ENCODE assay signal across 8 cellular contexts in the genomic region with DNA sequence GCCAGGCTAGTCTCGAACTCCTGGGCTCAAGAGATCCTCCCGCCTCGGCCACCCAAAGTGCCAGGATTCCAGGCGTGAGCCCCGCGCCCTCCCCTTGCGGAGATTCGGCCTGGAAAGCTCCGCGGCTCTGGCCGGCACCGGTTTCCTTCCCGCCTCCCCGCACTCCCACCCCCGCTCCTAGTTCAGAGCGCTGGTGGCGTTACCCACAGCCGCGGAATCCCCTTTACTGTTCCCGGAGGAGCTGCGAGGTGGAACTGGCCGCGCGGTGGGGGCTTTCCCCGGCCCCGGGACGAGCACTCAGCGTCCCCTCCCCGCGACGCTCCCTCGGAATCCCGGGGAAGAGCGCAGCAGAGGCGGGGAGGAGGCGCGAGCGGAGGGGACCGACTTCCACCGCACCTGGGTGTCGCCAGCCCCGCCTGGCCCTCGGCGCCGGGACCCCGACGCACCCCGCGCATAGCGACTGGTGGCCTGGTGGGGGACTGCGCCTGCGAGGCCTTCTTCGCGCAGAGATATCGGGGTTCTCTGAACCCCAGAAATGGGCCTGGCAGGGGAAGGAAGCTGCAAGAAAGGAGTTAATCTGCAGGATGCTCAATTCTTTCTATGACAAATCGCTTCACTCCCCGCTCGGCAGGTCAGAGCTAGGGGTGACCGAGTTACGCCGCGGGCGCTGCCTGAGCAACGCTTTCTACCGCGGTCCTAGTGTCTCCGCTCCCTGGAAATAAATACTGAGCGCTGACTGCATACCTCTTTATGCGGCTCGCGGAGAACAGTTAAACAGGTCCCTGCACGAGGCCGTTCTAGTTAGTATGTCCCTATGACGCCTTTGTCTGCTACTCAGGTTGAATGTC. TPM values are rescaled to one million over a fixed set of nuclear protein-coding genes. Genes with fewer than 3 reads are reported as not detected.
DNase-seq lines count a peak whose midpoint lies in the region; ATAC-seq and TF ChIP-seq lines count a peak whose summit lies in the region.

No MANE protein-coding gene starts in this region.

- peak; percentile 58 for ATAC-seq in Right ventricle myocardium inferior
- ATAC-seq in heart right ventricle = peak; percentile 63 to 78 (median 72)

- H3K9me3 ChIP-seq in HUES48 (ENCODE audit: control insufficient read depth, insufficient read depth, low read length) (no peaks in the 10 kb centered on the region), heart right ventricle (no peaks in the 10 kb centered on the region), prostate gland (no peaks in the 10 kb centered on the region)

- H3K27ac ChIP-seq in HUES48 (ENCODE audit: low read depth, low read length) (no peak overlapping the region), heart right ventricle (peak overlapping the region; percentile 75 to 93 (median 90)), prostate gland (peak overlapping the region; percentile 39 to 54)

- peaks cover 20% of the 10 kb centered on the region for H3K27me3 Mint-ChIP-seq in activated naive CD4-positive, alpha-beta T cell treated with anti-CD3 and anti-CD28 coated beads, Interleukin-2, amount 50 U/mL, for 24 hours

- DNase-seq in Right ventricle myocardium inferior (ENCODE audit: missing footprints) (peak; percentile 66), cardiac septum (ENCODE audit: low spot score) (no peak), heart right ventricle (peak; percentile 35 to 43), prostate gland (ENCODE audit: low spot score) (peak; percentile 35), medulla oblongata (ENCODE audit: extremely low spot score) (no peak), ureter (ENCODE audit: low spot score) (no peak)

- H3K36me3 Mint-ChIP-seq in activated naive CD4-positive, alpha-beta T cell treated with anti-CD3 and anti-CD28 coated beads, Interleukin-2, amount 50 U/mL, for 24 hours = no peaks in the 10 kb centered on the region

- peak overlapping the region; percentile 73 for H3K4me3 ChIP-seq in HUES48 (ENCODE audit: low read depth, low read length)
- H3K4me3 ChIP-seq in heart right ventricle = peak overlapping the region; percentile 21 to 94 (median 68)
- H3K4me3 ChIP-seq in prostate gland = peak overlapping the region; percentile 35 to 46

- peaks cover 6% of the 10 kb centered on the region for H3K4me1 Mint-ChIP-seq in activated naive CD4-positive, alpha-beta T cell treated with anti-CD3 and anti-CD28 coated beads, Interleukin-2, amount 50 U/mL, for 24 hours

- H3K36me3 ChIP-seq in HUES48 (ENCODE audit: control insufficient read depth, insufficient read depth, low read length) (no peaks in the 10 kb centered on the region), heart right ventricle (no peaks in the 10 kb centered on the region), prostate gland (no peaks in the 10 kb centered on the region)

- peak overlapping the region; percentile 82 for H3K4me3 Mint-ChIP-seq in activated naive CD4-positive, alpha-beta T cell treated with anti-CD3 and anti-CD28 coated beads, Interleukin-2, amount 50 U/mL, for 24 hours

- H3K4me1 ChIP-seq in HUES48 (ENCODE audit: control insufficient read depth, insufficient read depth, low read length) = no peaks in the 10 kb centered on the region
- peaks cover 0 to 25% (median 6%) of the 10 kb centered on the region in 9 donors for H3K4me1 ChIP-seq in heart right ventricle
- H3K4me1 ChIP-seq in prostate gland (replicated peaks) = no peaks in the 10 kb centered on the region

- H3K9me3 Mint-ChIP-seq in activated naive CD4-positive, alpha-beta T cell treated with anti-CD3 and anti-CD28 coated beads, Interleukin-2, amount 50 U/mL, for 24 hours = no peaks in the 10 kb centered on the region

- intact Hi-C loops in Right ventricle myocardium inferior (cut with DNase I) = loop anchor here (2.0 kb wide), 1 partner anchor 18 kb away; no protein-coding TSS in a partner anchor
- intact Hi-C loops in cardiac septum (cut with DNase I) = no loop called here
- intact Hi-C loops in heart right ventricle (cut with DNase I) = no loop called here
- intact Hi-C loops in prostate gland (cut with DNase I) = no loop called here

- H3K27me3 ChIP-seq in HUES48 (ENCODE audit: control insufficient read depth, insufficient read depth, low read length) = peaks cover 30% of the 10 kb centered on the region
- H3K27me3 ChIP-seq in heart right ventricle = peaks cover 0 to 52% (median 0%) of the 10 kb centered on the region in 7 donors
- no peaks in the 10 kb centered on the region for H3K27me3 ChIP-seq in prostate gland (replicated peaks; ENCODE audit: insufficient read depth)

- TF ChIP-seq POLR2A in prostate gland (IDR thresholded peaks at IDR 0.05) = no peak

- TF ChIP-seq CTCF in heart right ventricle (IDR thresholded peaks at IDR 0.05) (no peak), prostate gland (IDR thresholded peaks at IDR 0.05) (peak in 2 of 4 experiments; percentile 20 to 29)

- H3K27ac Mint-ChIP-seq in activated naive CD4-positive, alpha-beta T cell treated with anti-CD3 and anti-CD28 coated beads, Interleukin-2, amount 50 U/mL, for 24 hours = no peak overlapping the region

- no peak overlapping the region; the same call in 1 of the 2 replicates for H3K9ac ChIP-seq in HUES48 (ENCODE audit: low read depth, low read length)

- 1 to 3% methylated on average over 71 to 74 of the region's 74 CpGs for WGBS in heart right ventricle, 2 donors
- WGBS in prostate gland = 1% methylated on average over 73 of the region's 74 CpGs

RNA-seq across cellular contexts. Expression of a gene that starts 14.6 kb away (rescaled TPM):
- 2,233 TPM for total RNA-seq in Right ventricle myocardium inferior
- total RNA-seq in cardiac septum = 1,443 TPM
- 1,000 to 10,000 TPM; 1,282 to 2,916 (median 1,803) TPM for total RNA-seq in heart right ventricle
- 1,000 to 10,000 TPM in 1 of 2 donors, 100 to 1,000 TPM in 1; 511 to 1,045 TPM for polyA plus RNA-seq in heart right ventricle
- total RNA-seq in prostate gland = 100 to 1,000 TPM in 1 of 2 donors, 10 to 100 TPM in 1; 46.0 to 105 TPM
- 28.0 TPM for total RNA-seq in ureter

Comparison
In these comparisons a context has a peak if more than half of its experiments do, and no peak if none do; other contexts are left out.
1. DNase-seq: peak in Right ventricle myocardium inferior (single experiment), heart right ventricle (2 of 2) and prostate gland (single experiment); none in cardiac septum (single experiment), medulla oblongata (single experiment) and ureter (single experiment).
2. RNA of a gene that starts 14.6 kb away (total RNA-seq): 2,233 TPM in Right ventricle myocardium inferior (single experiment), 1,282 to 2,916 TPM in heart right ventricle and 1,443 TPM in cardiac septum (single experiment); 46.0 to 105 TPM in prostate gland and 28.0 TPM in ureter (single experiment); every median in the first group is over 10 times any median in the second.
3. Peak in every context shown above with its lines, with median percentiles within 50 percentile points of each other: H3K4me3 ChIP-seq.